34 cellular contexts compared by ENCODE assay signal in genomic region chr1:232902766-232903357, GRCh38.
"Had no signal": no experiment of that assay in that cellular context is flagged by ENCODE, and none has a peak within 500 bp of the region (broad histone marks: within the 10 kb centered on the region; RNA-seq: fewer than 3 reads in every experiment).

No MANE protein-coding gene starts in this region.

- H3K27ac ChIP-seq: brain microvascular endothelial cell, KMS-11, RWPE1, WERI-Rb-1 had no signal

- DNase-seq: activated CD4-positive, alpha-beta memory T cell treated with anti-CD3 and anti-CD28 coated beads, Interleukin-2, amount 10 ng/mL, durations not matched to agents 7 days and 5 days; activated CD4-positive, alpha-beta T cell treated with anti-CD3 and anti-CD28 coated beads for 1 hour; activated CD4-positive, alpha-beta T cell treated with anti-CD3 and anti-CD28 coated beads for 48 hours; activated CD4-positive, CD25-positive, alpha-beta regulatory T cell; activated CD8-positive, alpha-beta memory T cell treated with anti-CD3 and anti-CD28 coated beads for 24 hours; activated CD8-positive, alpha-beta memory T cell treated with anti-CD3 and anti-CD28 coated beads, Interleukin-2, amount 10 ng/mL, durations not matched to agents 7 days and 5 days; activated effector memory CD4-positive, alpha-beta T cell treated with anti-CD3 and anti-CD28 coated beads, Interleukin-2, amount 50 U/mL, for 16 hours; activated naive CD4-positive, alpha-beta T cell; activated naive CD4-positive, alpha-beta T cell treated with anti-CD3 and anti-CD28 coated beads, Interleukin-2, amount 50 U/mL, for 16 hours; activated naive CD8-positive, alpha-beta T cell treated with anti-CD3 and anti-CD28 coated beads for 36 hours; activated T-cell treated with anti-CD3 and anti-CD28 coated beads, Interleukin-2, amount 50 U/mL, for 1 hour; activated T-cell treated with anti-CD3 and anti-CD28 coated beads, Interleukin-2, amount 50 U/mL, for 72 hours; amniotic stem cell; aorta; brain microvascular endothelial cell; central memory CD4-positive, alpha-beta T cell; MM.1S; MV-4-11; NCI-H1092; NCI-H1436 treated with DMSO at 0.1 percent for 48 hours; NCI-H1694 treated with DMSO at 0.1 percent for 48 hours; NCI-H2029; NCI-H345; NCI-H524 treated with DMSO at 0.1 percent for 48 hours; PC-3; SIG-M5; SW 1271; T-helper 1 cell; T1000; WERI-Rb-1 had no signal

- H3K9ac ChIP-seq: KMS-11 had no signal

- H3K36me3 ChIP-seq: brain microvascular endothelial cell, WERI-Rb-1 had no signal

- ATAC-seq: activated CD8-positive, alpha-beta memory T cell treated with anti-CD3 and anti-CD28 coated beads, Interleukin-2, amount 10 ng/mL, durations not matched to agents 7 days and 5 days; activated T-cell treated with anti-CD3 and anti-CD28 coated beads, Interleukin-2, amount 50 U/mL, for 72 hours; PC-3; Right ventricle myocardium inferior had no signal

- FAIRE-seq: RCC 7860 had no signal
